In genomic region chr6:157808405-157808950, GRCh38 we compare ENCODE assay signal across 20 cellular contexts.
"Had no signal": no experiment of that assay in that cellular context is flagged by ENCODE, and none has a peak within 500 bp of the region (broad histone marks: within the 10 kb centered on the region; RNA-seq: fewer than 3 reads in every experiment).

No MANE protein-coding gene starts in this region.

- H3K4me1 ChIP-seq: left lung, right lobe of liver had no signal

- H3K27ac ChIP-seq: left lung, ovary, right atrium auricular region, right lobe of liver, stomach, testis, tibial artery, upper lobe of right lung had no signal

- H3K36me3 ChIP-seq: left lung, ovary, right atrium auricular region, right lobe of liver, stomach, tibial artery, upper lobe of right lung had no signal

- H3K4me3 ChIP-seq: left lung, lung, ovary, right atrium auricular region, right lobe of liver, smooth muscle cell, stomach, testis, tibial artery, upper lobe of right lung had no signal

- H3K9me3 ChIP-seq: ovary, right lobe of liver, testis, tibial artery, upper lobe of right lung had no signal

- DNase-seq: hippocampal formation; kidney glomerular epithelial cell; left colon; left lung; mesendoderm; naive B cell; ovary; right lobe of liver; stimulated activated CD4-positive, alpha-beta T cell treated with anti-CD3 and anti-CD28 coated beads, Interleukin-2, amount 100 ng/mL, for 24 hours; stimulated activated CD4-positive, alpha-beta T cell treated with anti-CD3 and anti-CD28 coated beads, Interleukin-4, amount 100 ng/mL, for 1 hour; stimulated activated naive B cell treated with anti-CD40 and anti-IgM and Interleukin-4, amounts not matched to agents 10 μg/mL and 1 μg/mL and 100 μg/mL, for 72 hours; stimulated activated naive CD8-positive, alpha-beta T cell treated with anti-CD3 and anti-CD28 coated beads, Interleukin-15, Interleukin-2, amounts not matched to agents 100 U/mL and 50 U/mL, for 24 hours; stomach; testis; tibial artery; trophoblast cell; upper lobe of right lung had no signal

- H3K27me3 ChIP-seq: left lung, ovary, right atrium auricular region, right lobe of liver, stomach, testis, tibial artery, upper lobe of right lung had no signal
